In genomic region chr4:41318839-41319530, GRCh38 we compare ENCODE assay signal across 17 cellular contexts.
DNase-seq lines count a peak whose midpoint lies in the region; ATAC-seq and TF ChIP-seq lines count a peak whose summit lies in the region.
"Had no signal": no experiment of that assay in that cellular context is flagged by ENCODE, and none has a peak within 500 bp of the region (broad histone marks: within the 10 kb centered on the region; RNA-seq: fewer than 3 reads in every experiment).

No MANE protein-coding gene starts in this region.

- H3K27me3 Mint-ChIP-seq in Calu3 (ENCODE audit: unreplicated experiment), result no peaks in the 10 kb centered on the region
- H3K27me3 Mint-ChIP-seq in mesothelial cell of epicardium (ENCODE audit: low read depth), result no peaks in the 10 kb centered on the region
- H3K27me3 Mint-ChIP-seq: memory B cell had no signal

- intact Hi-C loops in Calu3 (cut with micrococcal nuclease; ENCODE audit: unreplicated experiment), result no loop called here
- intact Hi-C loops in stomach (cut with DNase I; ENCODE audit: low total_unique reads), result no loop called here

- H3K9me3 ChIP-seq in stomach, result no peaks in the 10 kb centered on the region
- H3K9me3 ChIP-seq: colonic mucosa had no signal

- H3K4me1 ChIP-seq in stomach, result no peaks in the 10 kb centered on the region
- H3K4me1 ChIP-seq: colonic mucosa had no signal

- no peaks in the 10 kb centered on the region for H3K36me3 Mint-ChIP-seq in Calu3 (ENCODE audit: insufficient read depth, unreplicated experiment)
- H3K36me3 Mint-ChIP-seq in mesothelial cell of epicardium, result peaks cover 4% of the 10 kb centered on the region
- H3K36me3 Mint-ChIP-seq: activated naive CD4-positive, alpha-beta T cell treated with anti-CD3 and anti-CD28 coated beads, Interleukin-2, amount 50 U/mL, for 24 hours; memory B cell had no signal

- no peak overlapping the region for H3K27ac ChIP-seq in stomach
- H3K27ac ChIP-seq: BLaER1 treated with 17β-estradiol and CSF1 and Interleukin-3, amounts not matched to agents 10 nM and 100 nM; colonic mucosa had no signal

- CTCF ChIA-PET in Calu3 (lab: Charles Lee), result interaction anchor here (0.5 kb wide), 1 partner anchor 41 kb away, joined by 4 read pairs; no protein-coding TSS in a partner anchor

- no peak for TF ChIP-seq EP300 in stomach (IDR thresholded peaks at IDR 0.05)

- H3K4me3 Mint-ChIP-seq in Calu3 (ENCODE audit: low read depth, unreplicated experiment), result no peak overlapping the region
- no peak overlapping the region for H3K4me3 Mint-ChIP-seq in mesothelial cell of epicardium
- H3K4me3 Mint-ChIP-seq: activated CD8-positive, alpha-beta T cell treated with anti-CD3 and anti-CD28 coated beads for 36 hours; activated naive CD4-positive, alpha-beta T cell treated with anti-CD3 and anti-CD28 coated beads, Interleukin-2, amount 50 U/mL, for 24 hours; memory B cell had no signal

- no peak for TF ChIP-seq CTCF in Calu3 (IDR thresholded peaks at IDR 0.05; ENCODE audit: unreplicated experiment)
- TF ChIP-seq CTCF in mesothelial cell of epicardium (IDR thresholded peaks at IDR 0.05; ENCODE audit: unreplicated experiment), result no peak
- TF ChIP-seq CTCF in stomach (IDR thresholded peaks at IDR 0.05), result no peak

- peak overlapping the region; percentile 53 for H3K27ac Mint-ChIP-seq in Calu3 (ENCODE audit: unreplicated experiment)
- peak overlapping the region; percentile 48 for H3K27ac Mint-ChIP-seq in mesothelial cell of epicardium
- H3K27ac Mint-ChIP-seq: activated CD8-positive, alpha-beta T cell treated with anti-CD3 and anti-CD28 coated beads for 36 hours; activated naive CD4-positive, alpha-beta T cell treated with anti-CD3 and anti-CD28 coated beads, Interleukin-2, amount 50 U/mL, for 24 hours; memory B cell had no signal

- no peaks in the 10 kb centered on the region for H3K27me3 ChIP-seq in stomach
- H3K27me3 ChIP-seq: BLaER1 treated with 17β-estradiol and CSF1 and Interleukin-3, amounts not matched to agents 10 nM and 100 nM; colonic mucosa had no signal

- no peaks in the 10 kb centered on the region for H3K9me3 Mint-ChIP-seq in Calu3 (ENCODE audit: low read depth, unreplicated experiment)
- peaks cover 34% of the 10 kb centered on the region for H3K9me3 Mint-ChIP-seq in mesothelial cell of epicardium
- H3K9me3 Mint-ChIP-seq: activated naive CD4-positive, alpha-beta T cell treated with anti-CD3 and anti-CD28 coated beads, Interleukin-2, amount 50 U/mL, for 24 hours; memory B cell had no signal

- H3K4me3 ChIP-seq in stomach, result no peak overlapping the region
- H3K4me3 ChIP-seq: BLaER1 treated with 17β-estradiol and CSF1 and Interleukin-3, amounts not matched to agents 10 nM and 100 nM; colonic mucosa had no signal

- peak; percentile 81 for ATAC-seq in esophagus mucosa
- no peak for ATAC-seq in HG03442 (IDR thresholded peaks at IDR 0.05; ENCODE audit: unreplicated experiment)
- ATAC-seq in GM19467 (IDR thresholded peaks at IDR 0.05; ENCODE audit: unreplicated experiment), result no peak
- ATAC-seq: activated CD8-positive, alpha-beta T cell treated with anti-CD3 and anti-CD28 coated beads for 36 hours had no signal

- H3K4me1 Mint-ChIP-seq in Calu3 (ENCODE audit: low read depth, unreplicated experiment), result peaks cover 31% of the 10 kb centered on the region
- peaks cover 19% of the 10 kb centered on the region for H3K4me1 Mint-ChIP-seq in mesothelial cell of epicardium
- H3K4me1 Mint-ChIP-seq: activated naive CD4-positive, alpha-beta T cell treated with anti-CD3 and anti-CD28 coated beads, Interleukin-2, amount 50 U/mL, for 24 hours had no signal

- no peak for TF ChIP-seq POLR2A in stomach (IDR thresholded peaks at IDR 0.05)

- BruUV-seq in Calu3 (replicated peaks; lab: Mats Ljungman, UMichigan), result no TSS peak

- 63 to 74% (median 69%) methylated on average over 6 of the region's 6 CpGs for WGBS in stomach, 5 donors

- no peaks in the 10 kb centered on the region for H3K36me3 ChIP-seq in stomach
- H3K36me3 ChIP-seq: BLaER1 treated with 17β-estradiol and CSF1 and Interleukin-3, amounts not matched to agents 10 nM and 100 nM; colonic mucosa had no signal

- peak; percentile 9 for DNase-seq in Calu3
- DNase-seq in NCI-H2196 (lab: John Stamatoyannopoulos, UW; ENCODE audit: unreplicated experiment), result peak; percentile 76
- DNase-seq in mesothelial cell of epicardium (ENCODE audit: low spot score in 2 of 2, unreplicated experiment in 2 of 2), result no peak
- no peak for DNase-seq in stimulated activated CD8-positive, alpha-beta memory T cell treated with anti-CD3 and anti-CD28 coated beads, Interleukin-4, amount 100 ng/mL, for 48 hours
- DNase-seq in stomach, result no peak
- DNase-seq: activated CD8-positive, alpha-beta T cell treated with anti-CD3 and anti-CD28 coated beads for 36 hours; colonic mucosa; foreskin melanocyte; Kasumi-1; NCI-H69; SW 1271 had no signal

Comparison
In these comparisons a context has a peak if more than half of its experiments do, and no peak if none do; other contexts are left out.
1. DNase-seq: peak in Calu3 (single experiment) and NCI-H2196 (single experiment); none in mesothelial cell of epicardium (0 of 2), stimulated activated CD8-positive, alpha-beta memory T cell treated with anti-CD3 and anti-CD28 coated beads, Interleukin-4, amount 100 ng/mL, for 48 hours (single experiment) and stomach (single experiment).